1 cellular context compared by ENCODE assay signal in genomic region chr19:33798701-33799111, GRCh38.
TF ChIP-seq lines count a peak whose summit lies in the region.

No MANE protein-coding gene starts in this region.

TF ChIP-seq in H1, 55 proteins besides CTCF, POLR2A, EP300 and RAD21 (continued from another document):
- TF ChIP-seq E2F6 (IDR thresholded peaks at IDR 0.05) (no peak), CREB1 (IDR thresholded peaks at IDR 0.05) (no peak), SIX5 (IDR thresholded peaks at IDR 0.05; ENCODE audit: low read depth, low read length) (no peak), BACH1 (IDR thresholded peaks at IDR 0.05; ENCODE audit: low read length) (no peak), TEAD4 (IDR thresholded peaks at IDR 0.05; ENCODE audit: low read depth, low read length) (no peak), CHD2 (IDR thresholded peaks at IDR 0.05; ENCODE audit: low read length) (no peak), RXRA (IDR thresholded peaks at IDR 0.05; ENCODE audit: insufficient read depth, low read depth, low read length) (no peak)
